ENCODE assay signal across 8 cellular contexts in the genomic region with DNA sequence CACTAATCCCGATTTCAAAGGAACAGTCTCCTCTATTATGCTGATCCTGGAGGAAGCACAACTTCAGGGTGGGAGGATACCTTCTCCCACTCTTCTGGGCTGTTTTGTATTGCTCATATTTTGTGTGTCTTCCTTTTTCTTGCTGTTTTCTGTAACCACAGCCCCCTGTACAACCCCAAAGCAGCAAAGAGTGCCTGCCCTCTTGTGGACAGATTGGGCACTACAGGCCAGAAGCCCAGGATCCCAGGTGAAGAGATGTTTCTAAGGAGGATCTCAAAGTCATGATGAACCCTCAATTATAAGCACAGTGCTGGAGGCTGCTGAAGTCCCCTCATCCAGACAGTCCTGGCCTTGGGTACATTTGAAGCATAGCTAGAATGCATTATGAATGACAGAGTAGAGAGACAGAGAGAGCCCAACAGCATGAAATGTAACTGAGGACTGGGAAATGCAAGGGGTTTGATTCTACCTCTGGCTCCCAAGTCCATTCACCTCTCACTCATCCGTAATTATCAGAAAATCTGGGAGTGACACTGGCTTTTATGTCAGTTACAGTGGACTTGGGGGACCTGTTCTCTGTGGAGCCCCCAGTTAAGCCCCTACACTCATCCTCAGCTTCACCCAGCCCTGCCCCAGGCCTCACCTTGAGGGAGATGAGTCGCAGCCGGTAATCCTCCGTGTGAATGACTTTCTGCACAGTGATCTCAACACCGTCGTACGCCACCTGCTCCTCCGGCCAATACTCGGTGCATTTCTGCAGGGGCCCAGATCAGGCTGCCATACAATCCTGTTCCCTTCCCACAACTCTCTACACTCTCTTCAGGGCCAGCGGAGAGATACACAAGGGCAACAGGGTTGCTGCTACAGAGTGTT. TPM values are rescaled to one million over a fixed set of nuclear protein-coding genes. Genes with fewer than 3 reads are reported as not detected.
DNase-seq lines count a peak whose midpoint lies in the region; ATAC-seq and TF ChIP-seq lines count a peak whose summit lies in the region.

No MANE protein-coding gene starts in this region.

- H3K27ac Mint-ChIP-seq in natural killer cell treated with Interleukin-12 subunit alpha and Interleukin-12 subunit beta and Interleukin-15 and Interleukin-18, amount 100 ng/mL, for 72 hours: no peak overlapping the region

- ATAC-seq in natural killer cell treated with Interleukin-12 subunit alpha and Interleukin-12 subunit beta and Interleukin-15 and Interleukin-18, amount 100 ng/mL, for 72 hours: peak; percentile 61

- H3K4me3 Mint-ChIP-seq in natural killer cell treated with Interleukin-12 subunit alpha and Interleukin-12 subunit beta and Interleukin-15 and Interleukin-18, amount 100 ng/mL, for 72 hours: no peak overlapping the region

- no peaks in the 10 kb centered on the region for H3K36me3 Mint-ChIP-seq in natural killer cell treated with Interleukin-12 subunit alpha and Interleukin-12 subunit beta and Interleukin-15 and Interleukin-18, amount 100 ng/mL, for 72 hours

- peaks cover 3 to 7% of the 10 kb centered on the region in 2 donors for H3K4me1 Mint-ChIP-seq in natural killer cell treated with Interleukin-12 subunit alpha and Interleukin-12 subunit beta and Interleukin-15 and Interleukin-18, amount 100 ng/mL, for 72 hours (ENCODE audit: low read depth in 2 of 2)

- H3K27ac ChIP-seq in substantia nigra (ENCODE audit: low read depth, low read length, poor library complexity, severe bottlenecking): no peak overlapping the region

- no peaks in the 10 kb centered on the region for H3K27me3 ChIP-seq in H7 (ENCODE audit: control insufficient read depth, insufficient read depth, low read length)

- H3K27me3 Mint-ChIP-seq in natural killer cell treated with Interleukin-12 subunit alpha and Interleukin-12 subunit beta and Interleukin-15 and Interleukin-18, amount 100 ng/mL, for 72 hours: peaks cover 0 to 2% of the 10 kb centered on the region in 2 donors

- no peak overlapping the region for H3K4me3 ChIP-seq in H7 (ENCODE audit: insufficient read depth, low read depth, low read length)

- H3K36me3 ChIP-seq in H7 (replicated peaks; ENCODE audit: control insufficient read depth, insufficient read depth, low read length): no peaks in the 10 kb centered on the region

- H3K9me3 Mint-ChIP-seq in natural killer cell treated with Interleukin-12 subunit alpha and Interleukin-12 subunit beta and Interleukin-15 and Interleukin-18, amount 100 ng/mL, for 72 hours: no peaks in the 10 kb centered on the region

- TF ChIP-seq POLR2A in erythroblast (IDR thresholded peaks at IDR 0.05; ENCODE audit: low read length): no peak

- peak; percentile 47 for DNase-seq in EH (ENCODE audit: low read depth)
- DNase-seq in H7: peak; percentile 90
- peak; percentile 58 for DNase-seq in NCI-H82 (lab: John Stamatoyannopoulos, UW)
- DNase-seq in activated CD8-positive, alpha-beta memory T cell treated with anti-CD3 and anti-CD28 coated beads, Interleukin-2, amount 50 U/mL, for 4 hours: peak; percentile 80
- peak; percentile 26 to 60 for DNase-seq in erythroblast (lab: John Stamatoyannopoulos, UW)
- peak; percentile 60 for DNase-seq in natural killer cell treated with Interleukin-12 subunit alpha and Interleukin-12 subunit beta and Interleukin-15 and Interleukin-18, amount 100 ng/mL, for 72 hours (ENCODE audit: low spot score)
- peak in 37 of 49 donors; percentile 5 to 69 (median 38) for DNase-seq in substantia nigra (lab: John Stamatoyannopoulos, UW)
- no peak for DNase-seq in NCI-H1048 (lab: John Stamatoyannopoulos, UW)

RNA-seq across cellular contexts. Expression of gene IGSF22, which starts 6.2 kb away (rescaled TPM):
- total RNA-seq in H7 (2014; rRNA removed; shearing (Covaris generic)): 0.07 and 0.76 TPM in 2 replicates
- not detected for total RNA-seq in natural killer cell treated with Interleukin-12 subunit alpha and Interleukin-12 subunit beta and Interleukin-15 and Interleukin-18, amount 100 ng/mL, for 72 hours

RNA-seq across cellular contexts. Expression of gene TMEM86A, which starts 33.6 kb away (rescaled TPM):
- total RNA-seq in H7 (2014; rRNA removed; shearing (Covaris generic)): 0.70 and 1.5 TPM in 2 replicates
- under 1 TPM; 0.21 to 0.59 TPM for total RNA-seq in natural killer cell treated with Interleukin-12 subunit alpha and Interleukin-12 subunit beta and Interleukin-15 and Interleukin-18, amount 100 ng/mL, for 72 hours

RNA-seq across cellular contexts. Expression of gene PTPN5, which starts 59.4 kb away (rescaled TPM):
- total RNA-seq in H7 (2014; rRNA removed; shearing (Covaris generic)): 1.7 and 3.0 TPM in 2 replicates
- not detected for total RNA-seq in natural killer cell treated with Interleukin-12 subunit alpha and Interleukin-12 subunit beta and Interleukin-15 and Interleukin-18, amount 100 ng/mL, for 72 hours
